In the genomic region with DNA sequence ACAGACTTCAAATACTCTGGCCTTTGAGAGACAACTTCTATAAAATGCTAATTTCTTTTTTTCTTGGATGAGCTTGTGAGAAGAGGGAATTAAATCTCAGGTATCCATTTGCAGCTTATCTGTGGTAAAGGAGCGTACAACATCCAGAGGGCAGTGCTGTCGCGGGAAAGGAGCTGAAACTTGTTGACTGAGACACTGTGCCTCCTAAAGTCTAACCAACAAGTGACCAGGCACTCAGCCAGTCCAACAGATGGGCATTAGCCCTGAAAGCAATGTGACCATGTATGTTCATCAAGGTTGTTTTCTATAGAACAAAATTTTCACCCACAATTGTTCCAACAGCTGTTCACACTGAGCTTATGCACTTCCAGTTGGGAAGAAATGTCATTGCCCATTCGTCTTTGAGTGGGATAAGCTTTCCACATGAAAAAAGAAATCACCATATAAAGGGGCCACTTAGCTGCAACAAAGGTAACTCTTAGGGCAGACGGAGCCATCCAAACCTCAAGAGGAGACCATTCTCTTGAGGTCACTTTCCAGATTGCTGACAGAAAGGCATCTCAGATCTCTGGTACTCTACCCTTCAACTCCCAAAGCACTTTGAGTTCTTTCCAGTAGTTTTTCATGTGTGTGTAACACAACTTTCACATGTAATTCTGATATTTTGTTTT, we compare ENCODE assay signal across 1 cellular context.
TF ChIP-seq lines count a peak whose summit lies in the region.

No MANE protein-coding gene starts in this region.

TF ChIP-seq in WTC11, 78 proteins besides CTCF, POLR2A, EP300 and RAD21 (continued from another document):
- TF ChIP-seq, protein P1, sequence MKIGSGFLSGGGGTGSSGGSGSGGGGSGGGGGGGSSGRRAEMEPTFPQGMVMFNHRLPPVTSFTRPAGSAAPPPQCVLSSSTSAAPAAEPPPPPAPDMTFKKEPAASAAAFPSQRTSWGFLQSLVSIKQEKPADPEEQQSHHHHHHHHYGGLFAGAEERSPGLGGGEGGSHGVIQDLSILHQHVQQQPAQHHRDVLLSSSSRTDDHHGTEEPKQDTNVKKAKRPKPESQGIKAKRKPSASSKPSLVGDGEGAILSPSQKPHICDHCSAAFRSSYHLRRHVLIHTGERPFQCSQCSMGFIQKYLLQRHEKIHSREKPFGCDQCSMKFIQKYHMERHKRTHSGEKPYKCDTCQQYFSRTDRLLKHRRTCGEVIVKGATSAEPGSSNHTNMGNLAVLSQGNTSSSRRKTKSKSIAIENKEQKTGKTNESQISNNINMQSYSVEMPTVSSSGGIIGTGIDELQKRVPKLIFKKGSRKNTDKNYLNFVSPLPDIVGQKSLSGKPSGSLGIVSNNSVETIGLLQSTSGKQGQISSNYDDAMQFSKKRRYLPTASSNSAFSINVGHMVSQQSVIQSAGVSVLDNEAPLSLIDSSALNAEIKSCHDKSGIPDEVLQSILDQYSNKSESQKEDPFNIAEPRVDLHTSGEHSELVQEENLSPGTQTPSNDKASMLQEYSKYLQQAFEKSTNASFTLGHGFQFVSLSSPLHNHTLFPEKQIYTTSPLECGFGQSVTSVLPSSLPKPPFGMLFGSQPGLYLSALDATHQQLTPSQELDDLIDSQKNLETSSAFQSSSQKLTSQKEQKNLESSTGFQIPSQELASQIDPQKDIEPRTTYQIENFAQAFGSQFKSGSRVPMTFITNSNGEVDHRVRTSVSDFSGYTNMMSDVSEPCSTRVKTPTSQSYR (CRISPR knock-in tag; IDR thresholded peaks at IDR 0.05) = no peak
- TF ChIP-seq, protein P2, sequence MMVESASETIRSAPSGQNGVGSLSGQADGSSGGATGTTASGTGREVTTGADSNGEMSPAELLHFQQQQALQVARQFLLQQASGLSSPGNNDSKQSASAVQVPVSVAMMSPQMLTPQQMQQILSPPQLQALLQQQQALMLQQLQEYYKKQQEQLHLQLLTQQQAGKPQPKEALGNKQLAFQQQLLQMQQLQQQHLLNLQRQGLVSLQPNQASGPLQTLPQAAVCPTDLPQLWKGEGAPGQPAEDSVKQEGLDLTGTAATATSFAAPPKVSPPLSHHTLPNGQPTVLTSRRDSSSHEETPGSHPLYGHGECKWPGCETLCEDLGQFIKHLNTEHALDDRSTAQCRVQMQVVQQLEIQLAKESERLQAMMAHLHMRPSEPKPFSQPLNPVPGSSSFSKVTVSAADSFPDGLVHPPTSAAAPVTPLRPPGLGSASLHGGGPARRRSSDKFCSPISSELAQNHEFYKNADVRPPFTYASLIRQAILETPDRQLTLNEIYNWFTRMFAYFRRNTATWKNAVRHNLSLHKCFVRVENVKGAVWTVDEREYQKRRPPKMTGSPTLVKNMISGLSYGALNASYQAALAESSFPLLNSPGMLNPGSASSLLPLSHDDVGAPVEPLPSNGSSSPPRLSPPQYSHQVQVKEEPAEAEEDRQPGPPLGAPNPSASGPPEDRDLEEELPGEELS (CRISPR knock-in tag; IDR thresholded peaks at IDR 0.05) = no peak
- TF ChIP-seq JUN (CRISPR knock-in tag; IDR thresholded peaks at IDR 0.05) = no peak
